In genomic region chr12:84247931-84248330, GRCh38 we compare ENCODE assay signal across 25 cellular contexts.
"Had no signal": no experiment of that assay in that cellular context is flagged by ENCODE, and none has a peak within 500 bp of the region (broad histone marks: within the 10 kb centered on the region; RNA-seq: fewer than 3 reads in every experiment).

No MANE protein-coding gene starts in this region.

- FAIRE-seq: astrocyte, endometrium had no signal

- DNase-seq: activated CD4-positive, alpha-beta T cell treated with anti-CD3 and anti-CD28 coated beads for 48 hours; activated CD4-positive, alpha-beta T cell treated with anti-CD3 and anti-CD28 coated beads, Interleukin-2, amount 50 U/mL, for 1 hour; activated CD4-positive, alpha-beta T cell treated with anti-CD3 and anti-CD28 coated beads, Interleukin-2, amount 50 U/mL, for 48 hours; activated CD4-positive, CD25-positive, alpha-beta regulatory T cell; activated CD8-positive, alpha-beta memory T cell treated with anti-CD3 and anti-CD28 coated beads for 24 hours; activated CD8-positive, alpha-beta T cell treated with anti-CD3 and anti-CD28 coated beads for 36 hours; activated effector memory CD4-positive, alpha-beta T cell treated with Interleukin-2 at 50 U/mL for 16 hours; activated gamma-delta T cell treated with Interleukin-2 at 50 U/mL for 16 hours; activated naive CD4-positive, alpha-beta T cell treated with anti-CD3 and anti-CD28 coated beads, Interleukin-2, amount 50 U/mL, for 16 hours; activated naive CD4-positive, alpha-beta T cell treated with Interleukin-2 at 50 U/mL for 16 hours; activated T-cell treated with anti-CD3 and anti-CD28 coated beads, Interleukin-2, amount 50 U/mL, for 4 hours; amniotic stem cell; anterior cingulate cortex; brain microvascular endothelial cell; caudate nucleus; colonic mucosa; effector CD8-positive, alpha-beta T cell; foreskin fibroblast; glutamatergic neuron; heart left ventricle; T-helper 2 cell had no signal

- H3K4me3 ChIP-seq: colonic mucosa, heart left ventricle had no signal

- H3K27ac ChIP-seq: brain microvascular endothelial cell, colonic mucosa, heart left ventricle had no signal

- ATAC-seq: activated CD8-positive, alpha-beta T cell treated with anti-CD3 and anti-CD28 coated beads for 36 hours; activated T-cell treated with anti-CD3 and anti-CD28 coated beads, Interleukin-2, amount 50 U/mL, for 4 hours; activated T-helper 17 cell treated with anti-CD3 and anti-CD28 coated beads, Interleukin-2, amount 50 U/mL, for 72 hours; esophagus mucosa; heart left ventricle had no signal

- H3K36me3 ChIP-seq: brain microvascular endothelial cell, colonic mucosa, heart left ventricle had no signal

- H3K9me3 ChIP-seq: colonic mucosa, heart left ventricle had no signal

- H3K4me1 ChIP-seq: colonic mucosa, heart left ventricle had no signal

- H3K27me3 ChIP-seq: brain microvascular endothelial cell, colonic mucosa, heart left ventricle had no signal
